Comparison of ENCODE assay signal across 19 cellular contexts in genomic region chr5:159518361-159518760, GRCh38.
DNase-seq lines count a peak whose midpoint lies in the region; ATAC-seq, FAIRE-seq and TF ChIP-seq lines count a peak whose summit lies in the region.
"Had no signal": no experiment of that assay in that cellular context is flagged by ENCODE, and none has a peak within 500 bp of the region (broad histone marks: within the 10 kb centered on the region; RNA-seq: fewer than 3 reads in every experiment).

No MANE protein-coding gene starts in this region.

- peaks cover 10% of the 10 kb centered on the region for H3K27me3 Mint-ChIP-seq in activated CD4-positive, alpha-beta T cell treated with anti-CD3 and anti-CD28 coated beads for 36 hours

- no peak overlapping the region for H3K4me3 ChIP-seq in A549
- no peak overlapping the region for H3K4me3 ChIP-seq in cardiac fibroblast (replicated peaks in 1 of 2; ENCODE audit: low read depth in 2 of 2, low read length in 2 of 2)
- H3K4me3 ChIP-seq in lower lobe of right lung = no peak overlapping the region
- H3K4me3 ChIP-seq in spleen = no peak overlapping the region
- H3K4me3 ChIP-seq: esophagus squamous epithelium, hepatocyte, tibial nerve had no signal

- H3K36me3 ChIP-seq in lower lobe of right lung (no peaks in the 10 kb centered on the region), spleen (no peaks in the 10 kb centered on the region)
- H3K36me3 ChIP-seq: esophagus squamous epithelium, tibial nerve had no signal

- no peaks in the 10 kb centered on the region for H3K9me3 ChIP-seq in A549
- no peaks in the 10 kb centered on the region for H3K9me3 ChIP-seq in lower lobe of right lung
- H3K9me3 ChIP-seq in spleen = no peaks in the 10 kb centered on the region
- H3K9me3 ChIP-seq: esophagus squamous epithelium, tibial nerve had no signal

- peak overlapping the region; percentile 35 for H3K4me2 ChIP-seq in A549
- H3K4me2 ChIP-seq: hepatocyte had no signal

- CTCF ChIA-PET in A549 (lab: Yijun Ruan, JAX) = interaction anchor here (0.9 to 1.6 kb wide), 3 partner anchors 9 to 469 kb away, joined by 3 to 6 read pairs (median 5); no protein-coding TSS in a partner anchor
- CTCF ChIA-PET in activated CD4-positive, alpha-beta T cell treated with anti-CD3 and anti-CD28 coated beads for 36 hours (lab: Charles Lee) = interaction anchor here (0.7 to 0.8 kb wide), 2 partner anchors 22 to 232 kb away, joined by 3 read pairs; no protein-coding TSS in a partner anchor

- TF ChIP-seq RAD21 in A549 (conservative IDR thresholded peaks at IDR 0.05 in 1 of 2, IDR thresholded peaks at IDR 0.05 in 1 of 2) = no peak

- H3K4me1 ChIP-seq in A549 (peaks cover 30% of the 10 kb centered on the region), lower lobe of right lung (peaks cover 6% of the 10 kb centered on the region), spleen (peaks cover 0 to 6% (median 0%) of the 10 kb centered on the region in 6 donors)

- POLR2A ChIA-PET in A549 (lab: Yijun Ruan, JAX) = no interaction called here
- POLR2A ChIA-PET in activated CD4-positive, alpha-beta T cell treated with anti-CD3 and anti-CD28 coated beads for 36 hours (lab: Charles Lee) = no interaction called here

- H3K27ac Mint-ChIP-seq in activated CD4-positive, alpha-beta T cell treated with anti-CD3 and anti-CD28 coated beads for 36 hours = no peak overlapping the region

- ATAC-seq in A549 (no peak), lower lobe of right lung (peak; percentile 90), HG02798 (IDR thresholded peaks at IDR 0.05; ENCODE audit: poor library complexity, unreplicated experiment) (no peak)
- ATAC-seq in activated CD4-positive, alpha-beta T cell treated with anti-CD3 and anti-CD28 coated beads for 36 hours = no peak
- ATAC-seq: HCT116, left colon had no signal

- no peaks in the 10 kb centered on the region for H3K36me3 Mint-ChIP-seq in activated CD4-positive, alpha-beta T cell treated with anti-CD3 and anti-CD28 coated beads for 36 hours (ENCODE audit: low read depth)

- H3K4me1 Mint-ChIP-seq in activated CD4-positive, alpha-beta T cell treated with anti-CD3 and anti-CD28 coated beads for 36 hours = peaks cover 9% of the 10 kb centered on the region

- H3K4me3 Mint-ChIP-seq in activated CD4-positive, alpha-beta T cell treated with anti-CD3 and anti-CD28 coated beads for 36 hours = no peak overlapping the region

- DNase-seq in A549 (ENCODE audit: low read depth in 1 of 2, low spot score in 1 of 2) = no peak
- peak; percentile 87 for DNase-seq in M059J (ENCODE audit: low read depth)
- peak; percentile 16 to 29 for DNase-seq in cardiac fibroblast (ENCODE audit: low read depth in 2 of 2)
- DNase-seq in lower lobe of right lung = peak; percentile 69
- no peak for DNase-seq in spleen
- no peak for DNase-seq in NCI-H187 treated with DMSO at 0.1 percent for 48 hours (lab: John Stamatoyannopoulos, UW)
- no peak for DNase-seq in activated CD4-positive, alpha-beta T cell treated with anti-CD3 and anti-CD28 coated beads for 36 hours
- DNase-seq: dermis blood vessel endothelial cell; esophagus squamous epithelium; left colon; NCI-H82; stimulated activated CD4-positive, alpha-beta T cell treated with anti-CD3 and anti-CD28 coated beads, Interleukin-4, amount 100 ng/mL, for 1 hour; stimulated activated CD8-positive, alpha-beta memory T cell treated with anti-CD3 and anti-CD28 coated beads, Interleukin-4, amount 100 ng/mL, for 48 hours had no signal

- WGBS in A549 (ENCODE audit: missing lambda C conversion rate) = 48% methylated on average over 3 of the region's 3 CpGs
- 85 to 93% (median 87%) methylated on average over 3 of the region's 3 CpGs for WGBS in spleen, 5 donors

- H3K9me3 Mint-ChIP-seq in activated CD4-positive, alpha-beta T cell treated with anti-CD3 and anti-CD28 coated beads for 36 hours (ENCODE audit: low read depth) = no peaks in the 10 kb centered on the region

- no peak for FAIRE-seq in A549 (lab: Jason Lieb, UNC)
- FAIRE-seq: GM12892 had no signal

- intact Hi-C loops in lower lobe of right lung (cut with DNase I) (no loop called here), spleen (cut with DNase I; ENCODE audit: low total_unique reads) (no loop called here)
- intact Hi-C loops in activated CD4-positive, alpha-beta T cell treated with anti-CD3 and anti-CD28 coated beads for 36 hours (cut with DNase I, micrococcal nuclease) = loop anchor here (5.0 kb wide), 4 partner anchors 61 to 469 kb away; partner anchors contain the start of gene IL12B (in 1 of the 2)

- H3K27ac ChIP-seq in A549 (peak overlapping the region; percentile 7 to 55; a peak in 3 of 6 replicates), lower lobe of right lung (peak overlapping the region; percentile 75), spleen (no peak overlapping the region)
- H3K27ac ChIP-seq: hepatocyte, RWPE1, tibial nerve had no signal

- H3K27me3 ChIP-seq in lower lobe of right lung (ENCODE audit: low read depth) (no peaks in the 10 kb centered on the region), spleen (replicated peaks in 1 of 7) (no peaks in the 10 kb centered on the region)
- H3K27me3 ChIP-seq: hepatocyte, tibial nerve had no signal

- no peak for TF ChIP-seq EP300 in A549 (IDR thresholded peaks at IDR 0.05)

- TF ChIP-seq POLR2A in A549 (IDR thresholded peaks at IDR 0.05; ENCODE audit: low read length) (no peak), spleen (IDR thresholded peaks at IDR 0.05) (no peak)

- TF ChIP-seq CTCF in A549 (IDR thresholded peaks at IDR 0.05) (no peak), cardiac fibroblast (IDR thresholded peaks at IDR 0.05; ENCODE audit: low read depth, low read length) (no peak), lower lobe of right lung (IDR thresholded peaks at IDR 0.05) (no peak), spleen (IDR thresholded peaks at IDR 0.05 in 8 of 11, conservative IDR thresholded peaks at IDR 0.05 in 3 of 11) (no peak)

TF ChIP-seq in A549, 52 proteins besides CTCF, POLR2A, EP300 and RAD21:
- TF ChIP-seq MAX (IDR thresholded peaks at IDR 0.05) = peak; percentile 23; the same call in 1 of the 2 replicates
- no peak for TF ChIP-seq GATA3 (IDR thresholded peaks at IDR 0.05; ENCODE audit: borderline replicate concordance)
- TF ChIP-seq ZC3H11A (IDR thresholded peaks at IDR 0.05) = no peak
- TF ChIP-seq RARB (CRISPR knock-in tag; IDR thresholded peaks at IDR 0.05) = no peak
- no peak for TF ChIP-seq HOXB5 (CRISPR knock-in tag; IDR thresholded peaks at IDR 0.05)
- no peak for TF ChIP-seq NR3C1 (IDR thresholded peaks at IDR 0.05)
- TF ChIP-seq EHMT2 (IDR thresholded peaks at IDR 0.05; ENCODE audit: low read depth) = no peak

Comparison
In these comparisons a context has a peak if more than half of its experiments do, and no peak if none do; other contexts are left out.
1. ATAC-seq: peak in lower lobe of right lung (2 of 2); none in A549 (0 of 2), HG02798 (single experiment) and activated CD4-positive, alpha-beta T cell treated with anti-CD3 and anti-CD28 coated beads for 36 hours (single experiment).
2. DNase-seq: peak in M059J (single experiment), cardiac fibroblast (2 of 2) and lower lobe of right lung (single experiment); none in A549 (0 of 2), spleen (single experiment), NCI-H187 treated with DMSO at 0.1 percent for 48 hours (single experiment) and activated CD4-positive, alpha-beta T cell treated with anti-CD3 and anti-CD28 coated beads for 36 hours (single experiment).
3. H3K27ac ChIP-seq: peak in A549 (2 of 2) and lower lobe of right lung (single experiment); none in spleen (0 of 8).
4. intact Hi-C loops: an anchor here in activated CD4-positive, alpha-beta T cell treated with anti-CD3 and anti-CD28 coated beads for 36 hours (5.0 kb wide); none called in lower lobe of right lung and spleen.